Comparison of ENCODE assay signal across 8 cellular contexts in the genomic region with DNA sequence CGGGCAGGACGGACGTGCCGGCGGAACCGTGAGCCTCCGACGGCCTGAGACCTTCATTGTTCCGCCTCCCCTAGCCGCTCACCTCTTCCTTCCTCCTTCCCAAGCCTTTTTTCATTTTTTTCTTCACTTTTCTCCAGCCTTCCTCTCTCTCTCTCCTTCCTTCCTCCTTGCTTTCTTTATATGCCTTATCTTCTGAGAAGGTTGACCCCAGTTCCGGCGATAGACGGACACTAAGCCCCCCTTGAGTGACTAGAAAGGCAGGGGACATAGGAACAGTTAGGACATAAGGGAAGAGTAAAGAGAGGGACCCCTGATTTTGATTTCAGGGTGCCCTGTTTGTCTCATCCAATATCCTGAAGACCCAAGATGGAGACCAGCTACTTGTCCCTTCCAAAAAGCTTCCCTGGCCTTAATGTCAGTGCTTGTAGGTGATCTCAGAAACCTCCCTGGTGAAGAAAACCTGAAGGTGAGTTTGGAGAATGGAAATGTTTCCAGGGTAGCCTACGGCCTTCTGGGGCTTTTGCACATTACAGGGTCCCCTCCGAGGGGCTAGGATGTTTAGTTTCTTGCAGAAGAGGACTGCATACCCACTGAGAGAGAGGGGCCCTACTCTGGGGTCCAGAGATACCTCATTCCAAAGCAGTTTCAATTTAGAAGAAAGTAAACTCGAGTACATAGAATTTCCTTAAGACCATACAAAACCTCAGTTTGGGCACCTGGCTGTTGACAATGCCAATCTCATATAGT. TPM values are rescaled to one million over a fixed set of nuclear protein-coding genes. Genes with fewer than 3 reads are reported as not detected.
A peak's percentile ranks its signal among the peaks of the same experiment; 100 is the strongest.
DNase-seq lines count a peak whose midpoint lies in the region; ATAC-seq and TF ChIP-seq lines count a peak whose summit lies in the region.

No MANE protein-coding gene starts in this region.

- H3K4me3 ChIP-seq in cardiac muscle cell (peak overlapping the region; percentile 68), left lung (peak overlapping the region; percentile 37 to 60)

- H3K4me1 ChIP-seq in cardiac muscle cell (ENCODE audit: low read depth), result peaks cover 15% of the 10 kb centered on the region
- peaks cover 25 to 64% of the 10 kb centered on the region in 2 donors for H3K4me1 ChIP-seq in left lung

- H3K36me3 ChIP-seq in cardiac muscle cell (no peaks in the 10 kb centered on the region), left lung (peaks cover 0 to 14% of the 10 kb centered on the region in 2 donors)

- peaks cover 66% of the 10 kb centered on the region for H3K27me3 Mint-ChIP-seq in type B pancreatic cell

- H3K27me3 ChIP-seq in cardiac muscle cell, result peaks cover 4% of the 10 kb centered on the region
- H3K27me3 ChIP-seq in left lung, result peaks cover 0 to 38% of the 10 kb centered on the region in 2 donors

- H3K4me3 Mint-ChIP-seq in type B pancreatic cell, result peak overlapping the region; percentile 98

- ATAC-seq in left cardiac atrium, result no peak
- ATAC-seq in left lung, result no peak
- ATAC-seq in GM19467 (IDR thresholded peaks at IDR 0.05; ENCODE audit: unreplicated experiment), result no peak

- intact Hi-C loops in left cardiac atrium (cut with DNase I), result loop anchor here (2.0 to 10.0 kb wide), 5 partner anchors 101 to 694 kb away; no protein-coding TSS in a partner anchor
- intact Hi-C loops in left lung (cut with DNase I), result loop anchor here (5.0 to 10.0 kb wide), 3 partner anchors 101 to 554 kb away; no protein-coding TSS in a partner anchor

- H3K9me3 ChIP-seq in cardiac muscle cell (ENCODE audit: low read depth) (no peaks in the 10 kb centered on the region), left lung (no peaks in the 10 kb centered on the region)

- peaks cover 14% of the 10 kb centered on the region for H3K4me1 Mint-ChIP-seq in type B pancreatic cell (ENCODE audit: unreplicated experiment)

- peak overlapping the region; percentile 68 for H3K27ac Mint-ChIP-seq in type B pancreatic cell

- H3K27ac ChIP-seq in cardiac muscle cell (no peak overlapping the region), angular gyrus (ENCODE audit: low read depth, low read length) (peak overlapping the region; percentile 44), left lung (peak overlapping the region in 1 of 2 donors; percentile 94)

- TF ChIP-seq CTCF in cardiac muscle cell (IDR thresholded peaks at IDR 0.05; ENCODE audit: low read depth, low read length) (no peak), left lung (IDR thresholded peaks at IDR 0.05) (no peak), type B pancreatic cell (conservative IDR thresholded peaks at IDR 0.05) (no peak)

- peaks cover 4% of the 10 kb centered on the region for H3K36me3 Mint-ChIP-seq in type B pancreatic cell

- DNase-seq in cardiac muscle cell (ENCODE audit: low read depth in 1 of 2, low spot score in 1 of 2), result peak in 1 of 2 donors; percentile 44
- DNase-seq in left cardiac atrium, result no peak
- no peak for DNase-seq in left lung
- DNase-seq in type B pancreatic cell (ENCODE audit: extremely low spot score, unreplicated experiment), result no peak
- no peak for DNase-seq in activated gamma-delta T cell treated with Interleukin-2 at 50 U/mL for 16 hours
- no peak for DNase-seq in NCI-H345 treated with DMSO at 0.1 percent for 48 hours (lab: John Stamatoyannopoulos, UW; ENCODE audit: unreplicated experiment)

- no peaks in the 10 kb centered on the region for H3K9me3 Mint-ChIP-seq in type B pancreatic cell

RNA-seq across cellular contexts. Expression of gene ADM, which starts 3.5 kb away (rescaled TPM):
- total RNA-seq in cardiac muscle cell (79.6 and 144 TPM in 2 replicates), left cardiac atrium (10 to 100 TPM; 20.8 to 21.9 TPM), left lung (10 to 100 TPM in 1 of 2 donors, 1 to 10 TPM in 1; 7.3 to 51.4 TPM), type B pancreatic cell (ENCODE audit: low replicate concordance) (28.8 and 67.2 TPM in 2 replicates)
- polyA plus RNA-seq in cardiac muscle cell, result 60.2 and 93.1 TPM in 2 replicates

RNA-seq across cellular contexts. Expression of gene SBF2, which starts 14.4 kb away (rescaled TPM):
- total RNA-seq in cardiac muscle cell (22.0 and 32.3 TPM in 2 replicates), left cardiac atrium (10 to 100 TPM; 18.5 to 25.8 TPM), left lung (10 to 100 TPM; 25.7 to 34.0 TPM), type B pancreatic cell (ENCODE audit: low replicate concordance) (30.4 and 39.5 TPM in 2 replicates)
- polyA plus RNA-seq in cardiac muscle cell, result 13.3 and 21.0 TPM in 2 replicates
